In the genomic region with DNA sequence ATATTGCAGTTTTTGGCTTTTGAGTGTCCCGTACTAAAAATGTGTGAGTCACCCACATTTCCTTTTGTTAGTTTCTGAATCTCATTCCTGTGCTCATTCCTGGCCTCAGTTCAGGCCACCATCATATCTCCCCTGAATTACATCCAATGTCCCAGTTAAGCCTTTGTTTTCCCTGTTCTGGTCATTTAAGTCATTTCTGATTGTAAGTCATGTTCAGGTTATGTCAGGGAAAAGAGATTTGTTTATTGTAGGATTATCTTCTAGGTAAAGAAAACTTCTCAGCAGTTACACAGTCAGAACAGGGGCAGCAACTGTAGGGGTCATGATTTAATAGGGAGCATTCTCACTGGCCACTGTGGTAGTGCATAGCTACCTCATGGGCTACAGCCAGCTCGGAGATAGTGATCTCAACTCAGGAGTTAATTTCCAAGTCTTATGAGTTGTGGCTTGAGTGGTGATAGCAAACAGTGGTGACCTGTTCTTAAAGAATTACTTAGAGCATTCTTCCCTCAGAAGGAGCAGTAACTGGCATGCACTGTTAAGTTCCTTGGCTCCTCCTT, we compare ENCODE assay signal across 8 cellular contexts. TPM values are rescaled to one million over a fixed set of nuclear protein-coding genes. Genes with fewer than 3 reads are reported as not detected.
A peak's percentile ranks its signal among the peaks of the same experiment; 100 is the strongest.
DNase-seq lines count a peak whose midpoint lies in the region; ATAC-seq, FAIRE-seq and TF ChIP-seq lines count a peak whose summit lies in the region.

No MANE protein-coding gene starts in this region.

- H3K4me3 ChIP-seq in A549 = no peak overlapping the region
- H3K4me3 ChIP-seq in K562 = no peak overlapping the region
- H3K4me3 ChIP-seq in lung = no peak overlapping the region

- in situ Hi-C loops in K562 (cut with MboI) = no loop called here

- TF ChIP-seq RAD21 in A549 (conservative IDR thresholded peaks at IDR 0.05 in 1 of 2, IDR thresholded peaks at IDR 0.05 in 1 of 2) = no peak
- no peak for TF ChIP-seq RAD21 in K562 (CRISPR knock-in tag; conservative IDR thresholded peaks at IDR 0.05 in 1 of 2, IDR thresholded peaks at IDR 0.05 in 1 of 2)

- CTCF ChIA-PET in A549 (lab: Yijun Ruan, JAX) (interaction anchor here (0.6 to 1.5 kb wide), 7 partner anchors 11 to 164 kb away, joined by 3 to 5 read pairs (median 3); no protein-coding TSS in a partner anchor), K562 (lab: Yijun Ruan, JAX; ENCODE audit: low intra/inter-chr PET ratio) (no interaction called here)

- intact Hi-C loops in K562 (cut with micrococcal nuclease) (no loop called here), sciatic nerve (cut with DNase I) (no loop called here)

- TF ChIP-seq POLR2A in A549 (IDR thresholded peaks at IDR 0.05; ENCODE audit: low read length) = no peak
- no peak for TF ChIP-seq POLR2A in K562 (conservative IDR thresholded peaks at IDR 0.05)

- H4K20me1 ChIP-seq in K562 (replicated peaks; ENCODE audit: control insufficient read depth, insufficient read depth, low read length) = no peaks in the 10 kb centered on the region

- H3K4me2 ChIP-seq in A549 = peak overlapping the region; percentile 59
- H3K4me2 ChIP-seq in K562 (ENCODE audit: insufficient read depth, low read length) = no peak overlapping the region

- H3K4me1 ChIP-seq in A549 = peaks cover 79% of the 10 kb centered on the region
- peaks cover 0 to 5% of the 10 kb centered on the region in 2 experiments; a peak in 3 of 5 replicates for H3K4me1 ChIP-seq in K562 (replicated peaks in 1 of 2; ENCODE audit: control insufficient read depth in 2 of 2, insufficient read depth in 2 of 2, low read length in 2 of 2)
- H3K4me1 ChIP-seq in lung (ENCODE audit: control insufficient read depth in 2 of 2, insufficient read depth in 2 of 2, low read length in 2 of 2) = peaks cover 0 to 20% of the 10 kb centered on the region in 2 donors

- FAIRE-seq in A549 (lab: Jason Lieb, UNC) (peak; percentile 98), K562 (lab: Jason Lieb, UNC) (no peak)

- H3K27me3 ChIP-seq in K562 (ENCODE audit: control insufficient read depth in 2 of 2, insufficient read depth in 2 of 2, low read length in 2 of 2) (no peaks in the 10 kb centered on the region), lung (ENCODE audit: control insufficient read depth, insufficient read depth) (no peaks in the 10 kb centered on the region)

- TF ChIP-seq CTCF in A549 (IDR thresholded peaks at IDR 0.05) = no peak
- TF ChIP-seq CTCF in K562 (IDR thresholded peaks at IDR 0.05 in 2 of 3, conservative IDR thresholded peaks at IDR 0.05 in 1 of 3; ENCODE audit: insufficient read depth in 2 of 3, low read depth in 1 of 3, low read length in 3 of 3) = no peak
- no peak for TF ChIP-seq CTCF in lung (IDR thresholded peaks at IDR 0.05; ENCODE audit: control extremely low read depth, extremely low read depth)

- H3K36me3 ChIP-seq in K562 (ENCODE audit: control insufficient read depth, insufficient read depth, low read length) = peaks cover 85% of the 10 kb centered on the region
- peaks cover 13 to 32% of the 10 kb centered on the region in 2 donors for H3K36me3 ChIP-seq in lung (ENCODE audit: control insufficient read depth in 2 of 2, insufficient read depth in 2 of 2, low read length in 2 of 2)

- 1% methylated on average over 2 of the region's 2 CpGs for WGBS in A549 (ENCODE audit: missing lambda C conversion rate)
- 38% methylated on average over 2 of the region's 2 CpGs for WGBS in K562 (ENCODE audit: insufficient coverage, low coverage, missing lambda C conversion rate)
- 41 to 71% methylated on average over 2 of the region's 2 CpGs for WGBS in lung, 2 donors

- DNase-seq in A549 (ENCODE audit: low read depth in 1 of 2, low spot score in 1 of 2) = peak; percentile 50 to 83
- peak; percentile 66 for DNase-seq in HK-2 (ENCODE audit: unreplicated experiment)
- DNase-seq in K562 (ENCODE audit: extremely low read depth in 1 of 4, low spot score in 3 of 4) = peak in 1 of 4 experiments; percentile 11
- DNase-seq in lung (ENCODE audit: low spot score) = no peak
- no peak for DNase-seq in sciatic nerve (ENCODE audit: low spot score)
- DNase-seq in activated CD4-positive, CD25-positive, alpha-beta regulatory T cell treated with anti-CD3 and anti-CD28 coated beads, Interleukin-2, amount 50 U/mL, for 72 hours = no peak
- no peak for DNase-seq in DMS153 (lab: John Stamatoyannopoulos, UW)
- no peak for DNase-seq in globus pallidus (ENCODE audit: low spot score)

- H3K27ac ChIP-seq in A549 = peak overlapping the region; percentile 59 to 74
- no peak overlapping the region for H3K27ac ChIP-seq in K562 (ENCODE audit: extremely low read depth, low read depth, low read length)
- peak overlapping the region in 1 of 2 donors; percentile 68 for H3K27ac ChIP-seq in lung (ENCODE audit: low read depth in 1 of 2, low read length in 1 of 2)

- H3K79me2 ChIP-seq in K562 (ENCODE audit: control insufficient read depth, insufficient read depth, low read length) = peaks cover 39% of the 10 kb centered on the region

- TF ChIP-seq EP300 in A549 (IDR thresholded peaks at IDR 0.05) (peak in 1 of 2 experiments; percentile 52; a peak in 1 of 5 replicates), K562 (IDR thresholded peaks at IDR 0.05; ENCODE audit: low read length) (no peak)

- H3K9me1 ChIP-seq in K562 (ENCODE audit: control insufficient read depth, insufficient read depth, low read length) = no peaks in the 10 kb centered on the region

- no peak overlapping the region for H2AFZ ChIP-seq in K562 (ENCODE audit: low read depth, low read length)

- peak overlapping the region in 1 of 2 experiments; percentile 12; a peak in 1 of 4 replicates for H3K9ac ChIP-seq in K562 (ENCODE audit: insufficient read depth in 1 of 2, low read depth in 2 of 2, low read length in 2 of 2)

- ATAC-seq in A549 (peak; percentile 92 to 93), K562 (0 out of 3 replicates have a peak, but pooled peaks have one; percentile 34), lung (ENCODE audit: insufficient read depth, low FRiP score) (peak; percentile 61), sciatic nerve (no peak)

- BruUV-seq in K562 (replicated peaks; lab: Mats Ljungman, UMichigan) = no TSS peak

- POLR2A ChIA-PET in A549 (lab: Yijun Ruan, JAX) = interaction anchor here (1.1 to 1.8 kb wide), 3 partner anchors 12 to 33 kb away, joined by 3 to 5 read pairs (median 3); no protein-coding TSS in a partner anchor
- POLR2A ChIA-PET in K562 (lab: Yijun Ruan, JAX) = no interaction called here

- no peaks in the 10 kb centered on the region for H3K9me3 ChIP-seq in A549
- no peaks in the 10 kb centered on the region for H3K9me3 ChIP-seq in K562 (replicated peaks; ENCODE audit: control insufficient read depth, insufficient read depth, low read depth, low read length)
- H3K9me3 ChIP-seq in lung (ENCODE audit: control insufficient read depth in 2 of 2, insufficient read depth in 1 of 2, low read length in 1 of 2) = no peaks in the 10 kb centered on the region

RNA-seq across cellular contexts. Expression of a gene that starts 6.7 kb away (rescaled TPM):
- polyA plus RNA-seq in A549 (2011; rRNA removed) = 118 and 144 TPM in 2 replicates
- 56.1 and 57.2 TPM in 2 replicates for polyA plus RNA-seq in A549 (2012; cell fraction: cytosol; rRNA removed)
- polyA plus RNA-seq in A549 (2012; cell fraction: nucleus; rRNA removed) = 63.1 and 116 TPM in 2 replicates
- polyA plus RNA-seq in A549 (2017; fragmentation: RNase III; extraction: RNeasy Plus Mini Kit Qiagen cat#74134 plus additional on column Dnase treatment) = 81.6 to 87.3 TPM (median 83.8 TPM) in 3 replicates
- polyA minus RNA-seq in A549 (2011; rRNA and poly(A)+ RNA removed) = 68.9 and 74.6 TPM in 2 replicates
- 47.1 and 85.0 TPM in 2 replicates for total RNA-seq in K562 (2011; cell fraction: chromatin; rRNA removed; ENCODE audit: low replicate concordance)
- total RNA-seq in K562 (2011; cell fraction: nucleolus; rRNA removed) = 28.7 and 30.1 TPM in 2 replicates
- total RNA-seq in K562 (2011; cell fraction: nucleoplasm; rRNA removed) = 46.6 and 68.3 TPM in 2 replicates
- total RNA-seq in K562 (2014; rRNA removed) = 41.6 and 42.1 TPM in 2 replicates
- total RNA-seq in K562 (2014; rRNA removed; fragmentation: Illumina TruSeq; extraction: Trizol) = 66.5 and 71.3 TPM in 2 replicates
- 60.6 and 64.4 TPM in 2 replicates for total RNA-seq in K562 (2015; rRNA removed; fragmentation: Illumina TruSeq; extraction: Trizol)
- total RNA-seq in K562 (2021) = 48.0 and 49.6 TPM in 2 replicates
- 40.8 and 47.0 TPM in 2 replicates for polyA plus RNA-seq in K562 (2011; rRNA removed)
- 19.8 and 37.3 TPM in 2 replicates for polyA plus RNA-seq in K562 (2011; cell fraction: cytosol; rRNA removed)
- 40.7 and 58.0 TPM in 2 replicates for polyA plus RNA-seq in K562 (2011; cell fraction: nucleus; rRNA removed)
- polyA plus RNA-seq in K562 (2012) = 21.8 and 38.7 TPM in 2 replicates
- 57.1 and 72.5 TPM in 2 replicates for polyA plus RNA-seq in K562 (2014; fragmentation: Illumina TruSeq; extraction: Trizol)
- polyA plus RNA-seq in K562 (2014; fragmentation: Nextera tagmentation; extraction: Ambion mirVana) = 100 to 1,000 TPM; 157 to 186 TPM
- 39.4 and 45.8 TPM in 2 replicates for polyA plus RNA-seq in K562 (2014; rRNA removed)
- polyA minus RNA-seq in K562 (2011; rRNA and poly(A)+ RNA removed) = 43.3 and 43.9 TPM in 2 replicates
- 20.9 and 22.6 TPM in 2 replicates for polyA minus RNA-seq in K562 (2011; cell fraction: cytosol; rRNA and poly(A)+ RNA removed)
- polyA minus RNA-seq in K562 (2011; cell fraction: nucleus; rRNA and poly(A)+ RNA removed) = 25.6 and 44.3 TPM in 2 replicates
- 10 to 100 TPM; 44.5 to 79.2 TPM for total RNA-seq in lung
- 10 to 100 TPM; 28.2 to 36.3 TPM for polyA plus RNA-seq in lung
- 48.6 TPM for total RNA-seq in sciatic nerve

RNA-seq across cellular contexts. Expression of a gene that starts 34.4 kb away (rescaled TPM):
- polyA plus RNA-seq in A549 (2011; rRNA removed) = 0.93 and 1.3 TPM in 2 replicates
- 0.21 and 0.26 TPM in 2 replicates for polyA plus RNA-seq in A549 (2012; cell fraction: cytosol; rRNA removed)
- 0.10 and 0.31 TPM in 2 replicates for polyA plus RNA-seq in A549 (2012; cell fraction: nucleus; rRNA removed)
- 0.42 to 0.46 TPM (median 0.44 TPM) in 3 replicates for polyA plus RNA-seq in A549 (2017; fragmentation: RNase III; extraction: RNeasy Plus Mini Kit Qiagen cat#74134 plus additional on column Dnase treatment)
- polyA minus RNA-seq in A549 (2011; rRNA and poly(A)+ RNA removed) = 1.1 and 1.3 TPM in 2 replicates
- total RNA-seq in K562 (2011; cell fraction: chromatin; rRNA removed; ENCODE audit: low replicate concordance) = 1.2 and 1.3 TPM in 2 replicates
- 1.6 and 1.7 TPM in 2 replicates for total RNA-seq in K562 (2011; cell fraction: nucleolus; rRNA removed)
- 2.1 and 2.5 TPM in 2 replicates for total RNA-seq in K562 (2011; cell fraction: nucleoplasm; rRNA removed)
- 0.41 and 2.0 TPM in 2 replicates for total RNA-seq in K562 (2014; rRNA removed)
- 0.61 and 0.65 TPM in 2 replicates for total RNA-seq in K562 (2014; rRNA removed; fragmentation: Illumina TruSeq; extraction: Trizol)
- total RNA-seq in K562 (2015; rRNA removed; fragmentation: Illumina TruSeq; extraction: Trizol) = 1.1 TPM in 2 replicates
- total RNA-seq in K562 (2021) = 0.89 and 0.93 TPM in 2 replicates
- polyA plus RNA-seq in K562 (2011; rRNA removed) = 0.49 and 0.84 TPM in 2 replicates
- polyA plus RNA-seq in K562 (2011; cell fraction: cytosol; rRNA removed) = 0.30 and 0.35 TPM in 2 replicates
- polyA plus RNA-seq in K562 (2011; cell fraction: nucleus; rRNA removed) = 0.74 and 0.97 TPM in 2 replicates
- polyA plus RNA-seq in K562 (2012) = 0.82 and 1.4 TPM in 2 replicates
- polyA plus RNA-seq in K562 (2014; fragmentation: Illumina TruSeq; extraction: Trizol) = 0.46 and 0.61 TPM in 2 replicates
- polyA plus RNA-seq in K562 (2014; fragmentation: Nextera tagmentation; extraction: Ambion mirVana) = under 1 TPM; 0.28 to 0.45 TPM
- 0.45 and 0.93 TPM in 2 replicates for polyA plus RNA-seq in K562 (2014; rRNA removed)
- 0.74 and 1.1 TPM in 2 replicates for polyA minus RNA-seq in K562 (2011; rRNA and poly(A)+ RNA removed)
- polyA minus RNA-seq in K562 (2011; cell fraction: cytosol; rRNA and poly(A)+ RNA removed) = 0.36 and 1.2 TPM in 2 replicates
- polyA minus RNA-seq in K562 (2011; cell fraction: nucleus; rRNA and poly(A)+ RNA removed) = 1.5 and 2.2 TPM in 2 replicates
- 10 to 100 TPM; 19.4 to 22.9 TPM for total RNA-seq in lung
- polyA plus RNA-seq in lung = 10 to 100 TPM in 1 of 2 donors, 1 to 10 TPM in 1; 3.1 to 22.2 TPM
- 41.1 TPM for total RNA-seq in sciatic nerve

Comparison
In these comparisons a context has a peak if more than half of its experiments do, and no peak if none do; other contexts are left out.
1. DNase-seq: peak in A549 (2 of 2) and HK-2 (single experiment); none in lung (single experiment), sciatic nerve (single experiment), activated CD4-positive, CD25-positive, alpha-beta regulatory T cell treated with anti-CD3 and anti-CD28 coated beads, Interleukin-2, amount 50 U/mL, for 72 hours (single experiment), DMS153 (single experiment) and globus pallidus (single experiment).
2. RNA of a gene that starts 34.4 kb away (total RNA-seq): 41.1 TPM in sciatic nerve (single experiment) and 19.4 to 22.9 TPM in lung; 0.41 to 2.5 TPM in K562; every median in the first group is over 4 times any median in the second.